24 cellular contexts compared by ENCODE assay signal in genomic region chr14:34067587-34067986, GRCh38.
"Had no signal": no experiment of that assay in that cellular context is flagged by ENCODE, and none has a peak within 500 bp of the region (broad histone marks: within the 10 kb centered on the region; RNA-seq: fewer than 3 reads in every experiment).

No MANE protein-coding gene starts in this region.

- DNase-seq: activated CD4-positive, alpha-beta memory T cell treated with anti-CD3 and anti-CD28 coated beads, Interleukin-2, amount 10 ng/mL, durations not matched to agents 7 days and 5 days; activated CD4-positive, alpha-beta T cell treated with anti-CD3 and anti-CD28 coated beads for 1 hour; activated CD4-positive, alpha-beta T cell treated with anti-CD3 and anti-CD28 coated beads for 4 hours; activated CD4-positive, alpha-beta T cell treated with anti-CD3 and anti-CD28 coated beads, Interleukin-2, amount 10 ng/mL, durations not matched to agents 7 days and 5 days; activated CD4-positive, alpha-beta T cell treated with anti-CD3 and anti-CD28 coated beads, Interleukin-2, amount 50 U/mL, for 4 hours; activated CD8-positive, alpha-beta memory T cell treated with anti-CD3 and anti-CD28 coated beads, Interleukin-2, amount 50 U/mL, for 48 hours; activated gamma-delta T cell; activated naive CD4-positive, alpha-beta T cell; activated naive CD4-positive, alpha-beta T cell treated with anti-CD3 and anti-CD28 coated beads, Interleukin-2, amount 10 ng/mL, durations not matched to agents 7 days and 5 days; activated naive CD8-positive, alpha-beta T cell treated with anti-CD3 and anti-CD28 coated beads, Interleukin-2, amount 10 ng/mL, durations not matched to agents 7 days and 5 days; activated T-cell treated with anti-CD3 and anti-CD28 coated beads for 4 hours; activated T-cell treated with anti-CD3 and anti-CD28 coated beads, Interleukin-2, amount 50 U/mL, for 24 hours; activated T-cell treated with anti-CD3 and anti-CD28 coated beads, Interleukin-2, amount 50 U/mL, for 72 hours; central memory CD4-positive, alpha-beta T cell; cerebellar nuclear complex; colonic mucosa; effector CD8-positive, alpha-beta T cell; foreskin fibroblast; head of caudate nucleus; T-helper 2 cell had no signal

- H3K27ac ChIP-seq: breast epithelium, cardiac muscle cell, colonic mucosa, epithelial cell of prostate had no signal

- H3K27me3 ChIP-seq: ascending aorta, breast epithelium, cardiac muscle cell, colonic mucosa had no signal

- H3K9me3 ChIP-seq: ascending aorta, breast epithelium, colonic mucosa had no signal

- H3K4me3 ChIP-seq: ascending aorta, breast epithelium, cardiac muscle cell, colonic mucosa had no signal

- H3K4me1 ChIP-seq: breast epithelium, colonic mucosa had no signal

- H3K36me3 ChIP-seq: ascending aorta, breast epithelium, cardiac muscle cell, colonic mucosa had no signal
